32 cellular contexts compared by ENCODE assay signal in genomic region chr20:58884966-58885365, GRCh38.
"Had no signal": no experiment of that assay in that cellular context is flagged by ENCODE, and none has a peak within 500 bp of the region (broad histone marks: within the 10 kb centered on the region; RNA-seq: fewer than 3 reads in every experiment).

No MANE protein-coding gene starts in this region.

- H3K4me1 Mint-ChIP-seq: activated T-helper 17 cell treated with anti-CD3 and anti-CD28 coated beads, Interleukin-2, amount 50 U/mL, for 72 hours; T-helper 17 cell had no signal

- H3K9me3 Mint-ChIP-seq: activated B cell treated with CpG ODN at 0.5 μM for 24 hours; activated CD4-positive, alpha-beta memory T cell treated with anti-CD3 and anti-CD28 coated beads for 36 hours; activated CD4-positive, alpha-beta T cell treated with anti-CD3 and anti-CD28 coated beads, Interleukin-2, amount 10 ng/mL, durations not matched to agents 24 days and 14 days; activated CD8-positive, alpha-beta T cell treated with anti-CD3 and anti-CD28 coated beads for 36 hours; activated naive CD4-positive, alpha-beta T cell treated with anti-CD3 and anti-CD28 coated beads for 36 hours; activated naive CD4-positive, alpha-beta T cell treated with anti-CD3 and anti-CD28 coated beads, Interleukin-2, amount 50 U/mL, for 72 hours; activated naive CD8-positive, alpha-beta T cell treated with anti-CD3 and anti-CD28 coated beads for 36 hours; activated T-cell treated with anti-CD3 and anti-CD28 coated beads, Interleukin-2, amount 50 U/mL, for 4 hours; activated T-cell treated with anti-CD3 and anti-CD28 coated beads, Interleukin-2, amount 50 U/mL, for 72 hours; activated T-helper 1 cell treated with anti-CD3 and anti-CD28 coated beads, Interleukin-12 subunit alpha, Interleukin-12 subunit beta, Interleukin-2, Interleukin-4 antibody, amounts not matched to agents 30 ng/mL and 10 ng/mL and 1 ng/mL, durations not matched to agents 14 hours and 24 hours and 36 hours; activated T-helper 17 cell treated with anti-CD3 and anti-CD28 coated beads, Interleukin-2, amount 50 U/mL, for 72 hours had no signal

- H3K27ac ChIP-seq: adrenal gland, body of pancreas, brain microvascular endothelial cell, breast epithelium, VCaP had no signal

- DNase-seq: activated B cell treated with CpG ODN at 0.5 μM for 24 hours; activated CD4-positive, alpha-beta memory T cell treated with anti-CD3 and anti-CD28 coated beads for 36 hours; activated CD4-positive, alpha-beta T cell treated with anti-CD3 and anti-CD28 coated beads for 4 hours; activated CD4-positive, alpha-beta T cell treated with anti-CD3 and anti-CD28 coated beads, Interleukin-2, amount 10 ng/mL, durations not matched to agents 24 days and 14 days; activated CD4-positive, alpha-beta T cell treated with anti-CD3 and anti-CD28 coated beads, Interleukin-2, amount 50 U/mL, for 1 hour; activated CD4-positive, alpha-beta T cell treated with anti-CD3 and anti-CD28 coated beads, Interleukin-2, amount 50 U/mL, for 4 hours; activated CD4-positive, CD25-positive, alpha-beta regulatory T cell treated with anti-CD3 and anti-CD28 coated beads, Interleukin-2, amount 50 U/mL, for 72 hours; activated CD8-positive, alpha-beta memory T cell treated with anti-CD3 and anti-CD28 coated beads, Interleukin-2, amount 50 U/mL, for 4 hours; activated CD8-positive, alpha-beta T cell treated with anti-CD3 and anti-CD28 coated beads for 36 hours; activated effector memory CD4-positive, alpha-beta T cell treated with anti-CD3 and anti-CD28 coated beads, Interleukin-2, amount 50 U/mL, for 16 hours; activated gamma-delta T cell treated with Interleukin-2 at 50 U/mL for 16 hours; activated naive CD4-positive, alpha-beta T cell; activated naive CD4-positive, alpha-beta T cell treated with anti-CD3 and anti-CD28 coated beads for 36 hours; activated naive CD4-positive, alpha-beta T cell treated with anti-CD3 and anti-CD28 coated beads, Interleukin-2, amount 50 U/mL, for 16 hours; activated naive CD8-positive, alpha-beta T cell treated with anti-CD3 and anti-CD28 coated beads for 36 hours; activated T-cell treated with anti-CD3 and anti-CD28 coated beads for 4 hours; activated T-cell treated with anti-CD3 and anti-CD28 coated beads, Interleukin-2, amount 50 U/mL, for 1 hour; activated T-cell treated with anti-CD3 and anti-CD28 coated beads, Interleukin-2, amount 50 U/mL, for 4 hours; activated T-cell treated with anti-CD3 and anti-CD28 coated beads, Interleukin-2, amount 50 U/mL, for 72 hours; adrenal gland; amniotic stem cell; aorta; body of pancreas; brain microvascular endothelial cell; central memory CD4-positive, alpha-beta T cell; T-helper 17 cell; T1000 had no signal

- H3K36me3 Mint-ChIP-seq: activated CD4-positive, alpha-beta memory T cell treated with anti-CD3 and anti-CD28 coated beads for 36 hours; activated naive CD4-positive, alpha-beta T cell treated with anti-CD3 and anti-CD28 coated beads, Interleukin-2, amount 50 U/mL, for 72 hours had no signal

- H3K4me3 Mint-ChIP-seq: activated B cell treated with CpG ODN at 0.5 μM for 24 hours; activated CD4-positive, alpha-beta memory T cell treated with anti-CD3 and anti-CD28 coated beads for 36 hours; activated CD4-positive, alpha-beta T cell treated with anti-CD3 and anti-CD28 coated beads, Interleukin-2, amount 10 ng/mL, durations not matched to agents 24 days and 14 days; activated CD8-positive, alpha-beta T cell treated with anti-CD3 and anti-CD28 coated beads for 36 hours; activated naive CD4-positive, alpha-beta T cell treated with anti-CD3 and anti-CD28 coated beads for 36 hours; activated naive CD8-positive, alpha-beta T cell treated with anti-CD3 and anti-CD28 coated beads for 36 hours; activated T-cell treated with anti-CD3 and anti-CD28 coated beads, Interleukin-2, amount 50 U/mL, for 4 hours; activated T-cell treated with anti-CD3 and anti-CD28 coated beads, Interleukin-2, amount 50 U/mL, for 72 hours; activated T-helper 1 cell treated with anti-CD3 and anti-CD28 coated beads, Interleukin-12 subunit alpha, Interleukin-12 subunit beta, Interleukin-2, Interleukin-4 antibody, amounts not matched to agents 30 ng/mL and 10 ng/mL and 1 ng/mL, durations not matched to agents 14 hours and 24 hours and 36 hours; activated T-helper 17 cell treated with anti-CD3 and anti-CD28 coated beads, Interleukin-2, amount 50 U/mL, for 72 hours; T-helper 17 cell had no signal

- H3K4me1 ChIP-seq: body of pancreas, breast epithelium had no signal

- H3K9me3 ChIP-seq: body of pancreas, breast epithelium had no signal

- H3K27me3 Mint-ChIP-seq: activated B cell treated with CpG ODN at 0.5 μM for 24 hours; activated CD4-positive, alpha-beta memory T cell treated with anti-CD3 and anti-CD28 coated beads for 36 hours; activated CD4-positive, alpha-beta T cell treated with anti-CD3 and anti-CD28 coated beads, Interleukin-2, amount 10 ng/mL, durations not matched to agents 24 days and 14 days; activated CD8-positive, alpha-beta T cell treated with anti-CD3 and anti-CD28 coated beads for 36 hours; activated naive CD8-positive, alpha-beta T cell treated with anti-CD3 and anti-CD28 coated beads for 36 hours; activated T-helper 17 cell treated with anti-CD3 and anti-CD28 coated beads, Interleukin-2, amount 50 U/mL, for 72 hours; T-helper 17 cell had no signal

- H3K36me3 ChIP-seq: adrenal gland, brain microvascular endothelial cell, breast epithelium had no signal

- H3K27ac Mint-ChIP-seq: activated B cell treated with CpG ODN at 0.5 μM for 24 hours; activated CD4-positive, alpha-beta memory T cell treated with anti-CD3 and anti-CD28 coated beads for 36 hours; activated CD4-positive, alpha-beta T cell treated with anti-CD3 and anti-CD28 coated beads, Interleukin-2, amount 10 ng/mL, durations not matched to agents 24 days and 14 days; activated CD8-positive, alpha-beta T cell treated with anti-CD3 and anti-CD28 coated beads for 36 hours; activated naive CD4-positive, alpha-beta T cell treated with anti-CD3 and anti-CD28 coated beads for 36 hours; activated naive CD4-positive, alpha-beta T cell treated with anti-CD3 and anti-CD28 coated beads, Interleukin-2, amount 50 U/mL, for 72 hours; activated naive CD8-positive, alpha-beta T cell treated with anti-CD3 and anti-CD28 coated beads for 36 hours; activated T-cell treated with anti-CD3 and anti-CD28 coated beads, Interleukin-2, amount 50 U/mL, for 72 hours; activated T-helper 1 cell treated with anti-CD3 and anti-CD28 coated beads, Interleukin-12 subunit alpha, Interleukin-12 subunit beta, Interleukin-2, Interleukin-4 antibody, amounts not matched to agents 30 ng/mL and 10 ng/mL and 1 ng/mL, durations not matched to agents 14 hours and 24 hours and 36 hours; activated T-helper 17 cell treated with anti-CD3 and anti-CD28 coated beads, Interleukin-2, amount 50 U/mL, for 72 hours; T-helper 17 cell had no signal

- H3K27me3 ChIP-seq: adrenal gland, body of pancreas, brain microvascular endothelial cell, breast epithelium had no signal

- H3K4me3 ChIP-seq: adrenal gland, body of pancreas, breast epithelium had no signal
